ENCODE assay signal across 1 cellular context in genomic region chr7:66558660-66559465, GRCh38.
TF ChIP-seq lines count a peak whose summit lies in the region.

No MANE protein-coding gene starts in this region.

TF ChIP-seq in HCT116, 20 proteins besides CTCF, POLR2A, EP300 and RAD21 (continued from another document):
- no peak for TF ChIP-seq REST (IDR thresholded peaks at IDR 0.05; ENCODE audit: low read depth)
- no peak for TF ChIP-seq JUND (IDR thresholded peaks at IDR 0.05)
- TF ChIP-seq ZBTB33 (IDR thresholded peaks at IDR 0.05; ENCODE audit: extremely low read depth, insufficient replicate concordance, low read length) = no peak
